ENCODE assay signal across 1 cellular context in genomic region chr11:3950996-3951662, GRCh38.
TF ChIP-seq lines count a peak whose summit lies in the region.

No MANE protein-coding gene starts in this region.

TF ChIP-seq in GM23338, 12 proteins besides CTCF, POLR2A, EP300 and RAD21 (continued from another document):
- TF ChIP-seq, protein P1, sequence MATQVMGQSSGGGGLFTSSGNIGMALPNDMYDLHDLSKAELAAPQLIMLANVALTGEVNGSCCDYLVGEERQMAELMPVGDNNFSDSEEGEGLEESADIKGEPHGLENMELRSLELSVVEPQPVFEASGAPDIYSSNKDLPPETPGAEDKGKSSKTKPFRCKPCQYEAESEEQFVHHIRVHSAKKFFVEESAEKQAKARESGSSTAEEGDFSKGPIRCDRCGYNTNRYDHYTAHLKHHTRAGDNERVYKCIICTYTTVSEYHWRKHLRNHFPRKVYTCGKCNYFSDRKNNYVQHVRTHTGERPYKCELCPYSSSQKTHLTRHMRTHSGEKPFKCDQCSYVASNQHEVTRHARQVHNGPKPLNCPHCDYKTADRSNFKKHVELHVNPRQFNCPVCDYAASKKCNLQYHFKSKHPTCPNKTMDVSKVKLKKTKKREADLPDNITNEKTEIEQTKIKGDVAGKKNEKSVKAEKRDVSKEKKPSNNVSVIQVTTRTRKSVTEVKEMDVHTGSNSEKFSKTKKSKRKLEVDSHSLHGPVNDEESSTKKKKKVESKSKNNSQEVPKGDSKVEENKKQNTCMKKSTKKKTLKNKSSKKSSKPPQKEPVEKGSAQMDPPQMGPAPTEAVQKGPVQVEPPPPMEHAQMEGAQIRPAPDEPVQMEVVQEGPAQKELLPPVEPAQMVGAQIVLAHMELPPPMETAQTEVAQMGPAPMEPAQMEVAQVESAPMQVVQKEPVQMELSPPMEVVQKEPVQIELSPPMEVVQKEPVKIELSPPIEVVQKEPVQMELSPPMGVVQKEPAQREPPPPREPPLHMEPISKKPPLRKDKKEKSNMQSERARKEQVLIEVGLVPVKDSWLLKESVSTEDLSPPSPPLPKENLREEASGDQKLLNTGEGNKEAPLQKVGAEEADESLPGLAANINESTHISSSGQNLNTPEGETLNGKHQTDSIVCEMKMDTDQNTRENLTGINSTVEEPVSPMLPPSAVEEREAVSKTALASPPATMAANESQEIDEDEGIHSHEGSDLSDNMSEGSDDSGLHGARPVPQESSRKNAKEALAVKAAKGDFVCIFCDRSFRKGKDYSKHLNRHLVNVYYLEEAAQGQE (IDR thresholded peaks at IDR 0.05; ENCODE audit: unreplicated experiment), result no peak
- TF ChIP-seq CREB1 (CRISPR knock-in tag; IDR thresholded peaks at IDR 0.05; ENCODE audit: low read depth) (no peak), ZNF331 (CRISPR knock-in tag; IDR thresholded peaks at IDR 0.05; ENCODE audit: low read depth) (no peak), ZNF114 (CRISPR knock-in tag; IDR thresholded peaks at IDR 0.05) (no peak)
